ENCODE assay signal across 17 cellular contexts in the genomic region with DNA sequence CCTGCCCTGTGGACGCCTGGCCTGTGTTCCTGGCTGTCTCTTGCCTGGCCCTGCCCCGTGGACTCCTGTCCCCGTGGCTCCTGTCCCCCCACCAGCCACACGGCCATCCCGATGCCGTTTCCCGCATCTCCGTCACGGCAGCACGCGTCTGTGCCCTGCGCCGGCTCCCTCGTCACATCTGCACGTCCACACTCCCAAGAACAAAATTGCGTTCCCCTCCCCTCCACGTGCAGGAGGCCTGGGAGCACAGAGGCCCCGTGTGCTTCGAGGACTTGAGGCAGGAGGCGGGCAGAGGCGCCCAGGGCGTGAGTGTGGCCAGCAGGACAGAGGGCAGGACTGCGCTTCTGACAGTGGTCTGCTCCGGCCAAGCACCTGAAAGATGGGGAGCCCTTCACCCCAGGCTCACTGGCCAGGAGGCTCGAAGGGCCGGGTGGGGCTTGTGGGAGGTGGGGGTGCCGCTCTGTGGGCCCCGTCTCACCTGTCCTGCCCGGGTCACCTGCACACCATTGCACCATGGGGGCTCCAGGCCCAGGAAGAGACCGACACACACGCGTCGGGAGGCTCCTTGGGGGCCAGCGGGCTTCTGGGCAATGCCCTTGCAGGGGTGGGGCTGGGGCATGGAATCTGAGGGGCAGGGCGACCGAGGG. TPM values are rescaled to one million over a fixed set of nuclear protein-coding genes. Genes with fewer than 3 reads are reported as not detected.
DNase-seq lines count a peak whose midpoint lies in the region; ATAC-seq, FAIRE-seq and TF ChIP-seq lines count a peak whose summit lies in the region.
"Had no signal": no experiment of that assay in that cellular context is flagged by ENCODE, and none has a peak within 500 bp of the region (broad histone marks: within the 10 kb centered on the region; RNA-seq: fewer than 3 reads in every experiment).

No MANE protein-coding gene starts in this region.

- H3K23me2 ChIP-seq in H1 (ENCODE audit: low read depth, low read length) = no peaks in the 10 kb centered on the region; the same call in 1 of the 2 replicates

- TF ChIP-seq RAD21 in A549 (conservative IDR thresholded peaks at IDR 0.05 in 1 of 2, IDR thresholded peaks at IDR 0.05 in 1 of 2) (no peak), H1 (IDR thresholded peaks at IDR 0.05 in 1 of 2, conservative IDR thresholded peaks at IDR 0.05 in 1 of 2; ENCODE audit: low read depth in 2 of 2, low read length in 2 of 2) (no peak)

- H4K5ac ChIP-seq in H1 (ENCODE audit: insufficient read length, low read depth, low read length) = no peak overlapping the region

- FAIRE-seq in A549 (lab: Jason Lieb, UNC) = no peak
- no peak for FAIRE-seq in H1 (lab: Jason Lieb, UNC)
- FAIRE-seq: A204.1 had no signal

- H3K4me3 ChIP-seq in A549 (no peak overlapping the region), HEK293 (ENCODE audit: low read depth, low read length) (no peak overlapping the region), H1 (ENCODE audit: extremely low read depth in 1 of 4, insufficient read depth in 2 of 4, low read depth in 3 of 4, low read length in 4 of 4) (no peak overlapping the region)
- H3K4me3 ChIP-seq: GM23248 had no signal

- H3K27ac ChIP-seq in A549 (no peak overlapping the region), HEK293 (ENCODE audit: extremely low read depth, low read depth, low read length) (no peak overlapping the region), H1 (ENCODE audit: low read depth, low read length) (no peak overlapping the region)
- H3K27ac ChIP-seq: GM23248 had no signal

- no peak overlapping the region for H3K56ac ChIP-seq in H1 (replicated peaks; ENCODE audit: insufficient read length, low read depth, low read length)

- peak overlapping the region; percentile 33 for H3K27ac Mint-ChIP-seq in progenitor cell of endocrine pancreas
- no peak overlapping the region for H3K27ac Mint-ChIP-seq in activated CD4-positive, alpha-beta T cell treated with anti-CD3 and anti-CD28 coated beads, Interleukin-2, amount 10 ng/mL, durations not matched to agents 24 days and 14 days
- H3K27ac Mint-ChIP-seq: CD8-positive, alpha-beta memory T cell; HFFc6; IgD-negative memory B cell had no signal

- TF ChIP-seq EP300 in A549 (IDR thresholded peaks at IDR 0.05) (no peak), H1 (IDR thresholded peaks at IDR 0.05; ENCODE audit: borderline replicate concordance in 1 of 2, low read depth in 2 of 2, low read length in 2 of 2) (no peak)

- no peak overlapping the region for H3K23ac ChIP-seq in H1 (ENCODE audit: insufficient read length)

- no peak overlapping the region for H3K4me2 ChIP-seq in A549
- H3K4me2 ChIP-seq in H1 (ENCODE audit: insufficient read depth in 1 of 2, low read depth in 2 of 2, low read length in 2 of 2) = no peak overlapping the region

- no peak overlapping the region for H2BK5ac ChIP-seq in H1 (ENCODE audit: low read depth, low read length)

- H4K91ac ChIP-seq in H1 (replicated peaks; ENCODE audit: insufficient read length, low read length) = no peak overlapping the region

- H3K4me1 ChIP-seq in A549 = no peaks in the 10 kb centered on the region
- no peaks in the 10 kb centered on the region for H3K4me1 ChIP-seq in HEK293 (ENCODE audit: control insufficient read depth, insufficient read depth, low read length)
- peaks cover 0 to 12% (median 4%) of the 10 kb centered on the region in 4 experiments; a peak in 4 of 7 replicates for H3K4me1 ChIP-seq in H1 (replicated peaks in 1 of 4; ENCODE audit: control insufficient read depth in 3 of 4, insufficient read depth in 4 of 4, low read length in 3 of 4)
- H3K4me1 ChIP-seq: BE2C, Caco-2 had no signal

- H2BK15ac ChIP-seq in H1 (ENCODE audit: low read length) = no peak overlapping the region

- peaks cover 8% of the 10 kb centered on the region for H3K36me3 Mint-ChIP-seq in progenitor cell of endocrine pancreas (ENCODE audit: insufficient read depth)
- H3K36me3 Mint-ChIP-seq in activated CD4-positive, alpha-beta T cell treated with anti-CD3 and anti-CD28 coated beads, Interleukin-2, amount 10 ng/mL, durations not matched to agents 24 days and 14 days (ENCODE audit: low read depth) = peaks cover 8% of the 10 kb centered on the region
- H3K36me3 Mint-ChIP-seq: IgD-negative memory B cell had no signal

- H3K9ac ChIP-seq in H1 (replicated peaks in 1 of 4; ENCODE audit: extremely low read depth in 1 of 4, low read depth in 3 of 4, low read length in 3 of 4) = no peak overlapping the region
- H3K9ac ChIP-seq: GM23248 had no signal

- no peaks in the 10 kb centered on the region for H3K9me3 ChIP-seq in A549
- H3K9me3 ChIP-seq in HEK293 (ENCODE audit: control insufficient read depth, insufficient read depth, low read depth, low read length) = no peaks in the 10 kb centered on the region
- no peaks in the 10 kb centered on the region for H3K9me3 ChIP-seq in H1 (ENCODE audit: insufficient read depth in 2 of 2, low read depth in 1 of 2, low read length in 1 of 2)
- H3K9me3 ChIP-seq: BE2C, Caco-2 had no signal

- CTCF ChIA-PET in A549 (lab: Yijun Ruan, JAX) = no interaction called here
- CTCF ChIA-PET in HEK293 (lab: Yijun Ruan, JAX) = no interaction called here
- CTCF ChIA-PET in H1 (lab: Charles Lee; ENCODE audit: partially characterized antibody) = interaction anchor here (0.6 to 2.1 kb wide), 2 partner anchors 9 to 661 kb away, joined by 4 to 6 read pairs; no protein-coding TSS in a partner anchor

- no peak for TF ChIP-seq CTCF in A549 (IDR thresholded peaks at IDR 0.05)
- no peak for TF ChIP-seq CTCF in HEK293 (tag by site-specific recombination; IDR thresholded peaks at IDR 0.05)
- TF ChIP-seq CTCF in H1 (IDR thresholded peaks at IDR 0.05; ENCODE audit: control extremely low read depth in 1 of 3, insufficient read depth in 1 of 3, low read depth in 1 of 3, low read length in 3 of 3) = no peak
- no peak for TF ChIP-seq CTCF in progenitor cell of endocrine pancreas (IDR thresholded peaks at IDR 0.05; ENCODE audit: unreplicated experiment)

- H2AK5ac ChIP-seq in H1 (ENCODE audit: low read depth, low read length) = 0 out of 2 replicates have a peak overlapping the region, but pooled peaks have one; percentile 75

- H3K27me3 ChIP-seq in H1 (replicated peaks in 1 of 4; ENCODE audit: control insufficient read depth in 3 of 4, extremely low read depth in 1 of 4, insufficient read depth in 3 of 4, low read length in 3 of 4) = 0 out of 7 replicates have a peak, but pooled peaks cover 0 to 5% (median 0%) of the 10 kb centered on the region in 4 experiments

- no peak overlapping the region for H2BK20ac ChIP-seq in H1 (ENCODE audit: low read length)

- POLR2A ChIA-PET in A549 (lab: Yijun Ruan, JAX) = no interaction called here
- POLR2A ChIA-PET in HEK293 (lab: Yijun Ruan, JAX) = no interaction called here
- POLR2A ChIA-PET in H1 (lab: Charles Lee; ENCODE audit: partially characterized antibody) = no interaction called here

- H3K79me1 ChIP-seq in H1 (ENCODE audit: low read depth, low read length) = no peaks in the 10 kb centered on the region

- no peak overlapping the region for H3K14ac ChIP-seq in H1 (ENCODE audit: insufficient read length)

- TF ChIP-seq POLR2A in A549 (IDR thresholded peaks at IDR 0.05; ENCODE audit: low read length) = no peak
- no peak for TF ChIP-seq POLR2A in H1 (IDR thresholded peaks at IDR 0.05; ENCODE audit: control extremely low read depth in 1 of 2, low read depth in 2 of 2, low read length in 2 of 2)

- no peaks in the 10 kb centered on the region for H3K79me2 ChIP-seq in H1 (ENCODE audit: control insufficient read depth in 1 of 2, insufficient read depth in 2 of 2, low read length in 2 of 2)

- no peak for DNase-seq in A549 (ENCODE audit: low read depth in 1 of 2, low spot score in 1 of 2)
- no peak for DNase-seq in H1 (ENCODE audit: low read depth in 1 of 2, low spot score in 2 of 2)
- no peak for DNase-seq in progenitor cell of endocrine pancreas (ENCODE audit: low spot score, unreplicated experiment)
- DNase-seq in stimulated activated CD4-positive, alpha-beta T cell treated with anti-CD3 and anti-CD28 coated beads, Interleukin-4, amount 100 ng/mL, for 24 hours = no peak
- DNase-seq in activated CD4-positive, alpha-beta T cell treated with anti-CD3 and anti-CD28 coated beads, Interleukin-2, amount 10 ng/mL, durations not matched to agents 24 days and 14 days = no peak
- DNase-seq in ecto neural progenitor cell (ENCODE audit: low spot score) = no peak
- DNase-seq: BE2C; Caco-2; CD8-positive, alpha-beta memory T cell; DND-41; GDM1; GM23248; H7; HFFc6 had no signal

- no peaks in the 10 kb centered on the region for H3K27me3 Mint-ChIP-seq in progenitor cell of endocrine pancreas
- no peaks in the 10 kb centered on the region for H3K27me3 Mint-ChIP-seq in activated CD4-positive, alpha-beta T cell treated with anti-CD3 and anti-CD28 coated beads, Interleukin-2, amount 10 ng/mL, durations not matched to agents 24 days and 14 days

- H4K20me1 ChIP-seq in H1 (replicated peaks in 1 of 2; ENCODE audit: control insufficient read depth in 1 of 2, insufficient read depth in 2 of 2, low read length in 2 of 2) = peaks cover 0 to 14% of the 10 kb centered on the region in 2 experiments

- no peak overlapping the region for H3K4me3 Mint-ChIP-seq in progenitor cell of endocrine pancreas (ENCODE audit: low read depth)
- no peak overlapping the region for H3K4me3 Mint-ChIP-seq in activated CD4-positive, alpha-beta T cell treated with anti-CD3 and anti-CD28 coated beads, Interleukin-2, amount 10 ng/mL, durations not matched to agents 24 days and 14 days
- H3K4me3 Mint-ChIP-seq: CD8-positive, alpha-beta memory T cell; HFFc6 had no signal

- H3K36me3 ChIP-seq in HEK293 (ENCODE audit: control insufficient read depth in 2 of 2, insufficient read depth in 1 of 2, low read length in 2 of 2) (peaks cover 0 to 21% of the 10 kb centered on the region in 2 experiments; a peak in 1 of 3 replicates), H1 (ENCODE audit: control insufficient read depth in 2 of 4, insufficient read depth in 4 of 4, low read length in 3 of 4) (peaks cover 0 to 9% (median 8%) of the 10 kb centered on the region in 4 experiments; a peak in 5 of 8 replicates)
- H3K36me3 ChIP-seq: BE2C had no signal

- H3K18ac ChIP-seq in H1 (ENCODE audit: extremely low read depth, low read length) = no peak overlapping the region

- H3K4ac ChIP-seq in H1 (replicated peaks; ENCODE audit: insufficient read length, low read depth, low read length) = no peak overlapping the region

- no peaks in the 10 kb centered on the region for H3K9me3 Mint-ChIP-seq in progenitor cell of endocrine pancreas (ENCODE audit: low read depth)
- H3K9me3 Mint-ChIP-seq in activated CD4-positive, alpha-beta T cell treated with anti-CD3 and anti-CD28 coated beads, Interleukin-2, amount 10 ng/mL, durations not matched to agents 24 days and 14 days = no peaks in the 10 kb centered on the region
- H3K9me3 Mint-ChIP-seq: CD8-positive, alpha-beta memory T cell; HFFc6; IgD-negative memory B cell had no signal

- peaks cover 2% of the 10 kb centered on the region for H3K4me1 Mint-ChIP-seq in progenitor cell of endocrine pancreas (ENCODE audit: low read depth)
- H3K4me1 Mint-ChIP-seq in activated CD4-positive, alpha-beta T cell treated with anti-CD3 and anti-CD28 coated beads, Interleukin-2, amount 10 ng/mL, durations not matched to agents 24 days and 14 days = peaks cover 9% of the 10 kb centered on the region

- H4K8ac ChIP-seq in H1 (ENCODE audit: extremely low read depth, insufficient read depth, low read length) = no peak overlapping the region; the same call in 1 of the 2 replicates

- ATAC-seq in A549 = no peak

- intact Hi-C loops in activated CD4-positive, alpha-beta T cell treated with anti-CD3 and anti-CD28 coated beads, Interleukin-2, amount 10 ng/mL, durations not matched to agents 24 days and 14 days (cut with micrococcal nuclease) = no loop called here

- H2BK120ac ChIP-seq in H1 (replicated peaks; ENCODE audit: low read depth, low read length) = no peak overlapping the region

- 93% methylated on average over 22 of the region's 36 CpGs for WGBS in A549 (ENCODE audit: missing lambda C conversion rate)
- WGBS in H1 (ENCODE audit: extremely low coverage in 1 of 2, insufficient coverage in 1 of 2, insufficient read length in 1 of 2, insufficient replicate concordance in 2 of 2, low coverage in 1 of 2, low lambda C conversion rate in 2 of 2, missing lambda C conversion rate in 1 of 2), 2 experiments = 91% methylated on average over 32 of the region's 36 CpGs; no CpG with 5 or more reads in 1 of the 2 experiments

- no peak overlapping the region for H2BK12ac ChIP-seq in H1 (ENCODE audit: low read depth, low read length)

- no peak overlapping the region for H2AFZ ChIP-seq in H1 (ENCODE audit: low read length)
- H2AFZ ChIP-seq: GM23248 had no signal

RNA-seq across cellular contexts. Expression of a gene that starts 17.3 kb away (rescaled TPM):
- 4.7 and 8.3 TPM in 2 replicates for polyA plus RNA-seq in A549 (2011; rRNA removed)
- 26.5 and 32.6 TPM in 2 replicates for polyA plus RNA-seq in A549 (2012; cell fraction: cytosol; rRNA removed)
- 32.5 and 64.4 TPM in 2 replicates for polyA plus RNA-seq in A549 (2012; cell fraction: nucleus; rRNA removed)
- 11.2 to 11.4 TPM (median 11.2 TPM) in 3 replicates for polyA plus RNA-seq in A549 (2017; fragmentation: RNase III; extraction: RNeasy Plus Mini Kit Qiagen cat#74134 plus additional on column Dnase treatment)
- 40.2 and 49.5 TPM in 2 replicates for polyA minus RNA-seq in A549 (2011; rRNA and poly(A)+ RNA removed)
- 18.8 and 18.9 TPM in 2 replicates for total RNA-seq in H1 (2021; fragmentation: NEBNext Ultra II Directional; extraction: Animal tissue kit (Norgen Biotek cat#: 25700))
- polyA plus RNA-seq in H1 (2011; rRNA removed) = 34.6 and 38.9 TPM in 2 replicates
- 27.7 TPM for polyA plus RNA-seq in H1 (2011; cell fraction: cytosol; rRNA removed)
- 30.1 TPM for polyA plus RNA-seq in H1 (2011; cell fraction: nucleus; rRNA removed)
- polyA plus RNA-seq in H1 (2012, experiment 1 of 2) = 12.6 to 21.8 TPM (median 19.7 TPM) in 4 replicates
- polyA plus RNA-seq in H1 (2012, experiment 2 of 2) = 15.6 TPM
- polyA plus RNA-seq in H1 (2013, experiment 1 of 2) = 21.1 TPM
- polyA plus RNA-seq in H1 (2013, experiment 2 of 2) = 22.9 TPM
- polyA minus RNA-seq in H1 (2011; rRNA and poly(A)+ RNA removed) = 72.8 and 101 TPM in 2 replicates
- polyA minus RNA-seq in H1 (2011; cell fraction: cytosol; rRNA and poly(A)+ RNA removed) = 20.7 TPM
- polyA minus RNA-seq in H1 (2011; cell fraction: nucleus; rRNA and poly(A)+ RNA removed) = 22.0 TPM
- 121 and 126 TPM in 2 replicates for total RNA-seq in progenitor cell of endocrine pancreas
- total RNA-seq in activated CD4-positive, alpha-beta T cell treated with anti-CD3 and anti-CD28 coated beads, Interleukin-2, amount 10 ng/mL, durations not matched to agents 24 days and 14 days = 18.2 and 18.9 TPM in 2 replicates

RNA-seq across cellular contexts. Expression of a gene that starts 35.5 kb away (rescaled TPM):
- polyA plus RNA-seq in A549 (2011; rRNA removed) (0.09 and 0.23 TPM in 2 replicates), A549 (2017; fragmentation: RNase III; extraction: RNeasy Plus Mini Kit Qiagen cat#74134 plus additional on column Dnase treatment) (0.30 to 0.61 TPM (median 0.50 TPM) in 3 replicates), H1 (2011; rRNA removed) (0.11 and 0.14 TPM in 2 replicates)
- polyA plus RNA-seq in A549 (2012; cell fraction: cytosol; rRNA removed) = 0.30 and 0.45 TPM in 2 replicates
- 1.3 and 1.7 TPM in 2 replicates for polyA plus RNA-seq in A549 (2012; cell fraction: nucleus; rRNA removed)
- 0.62 and 0.83 TPM in 2 replicates for polyA minus RNA-seq in A549 (2011; rRNA and poly(A)+ RNA removed)
- total RNA-seq in H1 (2021; fragmentation: NEBNext Ultra II Directional; extraction: Animal tissue kit (Norgen Biotek cat#: 25700)) = not detected in 2 replicates
- polyA plus RNA-seq in H1 (2011; cell fraction: cytosol; rRNA removed) = 0.10 TPM
- 0.57 TPM for polyA plus RNA-seq in H1 (2011; cell fraction: nucleus; rRNA removed)
- polyA plus RNA-seq in H1 (2012, experiment 1 of 2) = 0.20 to 0.67 TPM (median 0.33 TPM) in 4 replicates
- 0.08 TPM for polyA plus RNA-seq in H1 (2012, experiment 2 of 2)
- 0.14 TPM for polyA plus RNA-seq in H1 (2013, experiment 1 of 2)
- 0.06 TPM for polyA plus RNA-seq in H1 (2013, experiment 2 of 2)
- 0.07 and 0.09 TPM in 2 replicates for polyA minus RNA-seq in H1 (2011; rRNA and poly(A)+ RNA removed)
- not detected for polyA minus RNA-seq in H1 (2011; cell fraction: cytosol; rRNA and poly(A)+ RNA removed)
- polyA minus RNA-seq in H1 (2011; cell fraction: nucleus; rRNA and poly(A)+ RNA removed) = 0.20 TPM
- 2.6 and 3.3 TPM in 2 replicates for total RNA-seq in progenitor cell of endocrine pancreas
- total RNA-seq in activated CD4-positive, alpha-beta T cell treated with anti-CD3 and anti-CD28 coated beads, Interleukin-2, amount 10 ng/mL, durations not matched to agents 24 days and 14 days = 0.26 TPM in 1 of 2 replicates, not detected in the other
- total RNA-seq: CD8-positive, alpha-beta memory T cell had no signal

RNA-seq across cellular contexts. Expression of a gene that starts 41.9 kb away (rescaled TPM):
- polyA plus RNA-seq in A549 (2011; rRNA removed) = 3.1 and 4.2 TPM in 2 replicates
- polyA plus RNA-seq in A549 (2012; cell fraction: cytosol; rRNA removed) = 3.0 and 4.1 TPM in 2 replicates
- polyA plus RNA-seq in A549 (2012; cell fraction: nucleus; rRNA removed) = 65.6 and 96.4 TPM in 2 replicates
- polyA plus RNA-seq in A549 (2017; fragmentation: RNase III; extraction: RNeasy Plus Mini Kit Qiagen cat#74134 plus additional on column Dnase treatment) = 13.9 to 19.4 TPM (median 19.2 TPM) in 3 replicates
- 3.0 and 4.0 TPM in 2 replicates for polyA minus RNA-seq in A549 (2011; rRNA and poly(A)+ RNA removed)
- total RNA-seq in H1 (2021; fragmentation: NEBNext Ultra II Directional; extraction: Animal tissue kit (Norgen Biotek cat#: 25700)) = 4.8 and 6.5 TPM in 2 replicates
- polyA plus RNA-seq in H1 (2011; rRNA removed) = 2.8 and 5.8 TPM in 2 replicates
- polyA plus RNA-seq in H1 (2011; cell fraction: cytosol; rRNA removed) = 3.5 TPM
- polyA plus RNA-seq in H1 (2011; cell fraction: nucleus; rRNA removed) = 30.1 TPM
- 1.3 to 4.4 TPM (median 2.7 TPM) in 4 replicates for polyA plus RNA-seq in H1 (2012, experiment 1 of 2)
- polyA plus RNA-seq in H1 (2012, experiment 2 of 2) = 1.2 TPM
- polyA plus RNA-seq in H1 (2013, experiment 1 of 2) = 2.0 TPM
- polyA plus RNA-seq in H1 (2013, experiment 2 of 2) = 2.1 TPM
- 0.93 and 1.1 TPM in 2 replicates for polyA minus RNA-seq in H1 (2011; rRNA and poly(A)+ RNA removed)
- polyA minus RNA-seq in H1 (2011; cell fraction: cytosol; rRNA and poly(A)+ RNA removed) = 2.7 TPM
- 8.1 TPM for polyA minus RNA-seq in H1 (2011; cell fraction: nucleus; rRNA and poly(A)+ RNA removed)
- 79.4 and 87.0 TPM in 2 replicates for total RNA-seq in progenitor cell of endocrine pancreas
- total RNA-seq in activated CD4-positive, alpha-beta T cell treated with anti-CD3 and anti-CD28 coated beads, Interleukin-2, amount 10 ng/mL, durations not matched to agents 24 days and 14 days = 30.4 and 31.2 TPM in 2 replicates

RNA-seq across cellular contexts. Expression of a gene that starts 55.3 kb away (rescaled TPM):
- polyA plus RNA-seq in A549 (2011; rRNA removed) (2.7 and 3.3 TPM in 2 replicates), A549 (2017; fragmentation: RNase III; extraction: RNeasy Plus Mini Kit Qiagen cat#74134 plus additional on column Dnase treatment) (6.2 to 7.8 TPM (median 7.0 TPM) in 3 replicates), H1 (2011; rRNA removed) (7.3 and 14.5 TPM in 2 replicates)
- polyA plus RNA-seq in A549 (2012; cell fraction: cytosol; rRNA removed) = 7.5 and 10.4 TPM in 2 replicates
- 37.7 and 46.1 TPM in 2 replicates for polyA plus RNA-seq in A549 (2012; cell fraction: nucleus; rRNA removed)
- 2.7 and 3.2 TPM in 2 replicates for polyA minus RNA-seq in A549 (2011; rRNA and poly(A)+ RNA removed)
- total RNA-seq in H1 (2021; fragmentation: NEBNext Ultra II Directional; extraction: Animal tissue kit (Norgen Biotek cat#: 25700)) = 9.3 and 9.7 TPM in 2 replicates
- 11.1 TPM for polyA plus RNA-seq in H1 (2011; cell fraction: cytosol; rRNA removed)
- polyA plus RNA-seq in H1 (2011; cell fraction: nucleus; rRNA removed) = 97.1 TPM
- 6.3 to 10.5 TPM (median 9.8 TPM) in 4 replicates for polyA plus RNA-seq in H1 (2012, experiment 1 of 2)
- polyA plus RNA-seq in H1 (2012, experiment 2 of 2) = 5.8 TPM
- 5.9 TPM for polyA plus RNA-seq in H1 (2013, experiment 1 of 2)
- polyA plus RNA-seq in H1 (2013, experiment 2 of 2) = 5.2 TPM
- 3.4 and 6.0 TPM in 2 replicates for polyA minus RNA-seq in H1 (2011; rRNA and poly(A)+ RNA removed)
- polyA minus RNA-seq in H1 (2011; cell fraction: cytosol; rRNA and poly(A)+ RNA removed) = 10.1 TPM
- polyA minus RNA-seq in H1 (2011; cell fraction: nucleus; rRNA and poly(A)+ RNA removed) = 13.6 TPM
- 21.6 and 24.9 TPM in 2 replicates for total RNA-seq in progenitor cell of endocrine pancreas
- 15.2 and 16.6 TPM in 2 replicates for total RNA-seq in activated CD4-positive, alpha-beta T cell treated with anti-CD3 and anti-CD28 coated beads, Interleukin-2, amount 10 ng/mL, durations not matched to agents 24 days and 14 days
